Comparison of ENCODE assay signal across 12 cellular contexts in the genomic region with DNA sequence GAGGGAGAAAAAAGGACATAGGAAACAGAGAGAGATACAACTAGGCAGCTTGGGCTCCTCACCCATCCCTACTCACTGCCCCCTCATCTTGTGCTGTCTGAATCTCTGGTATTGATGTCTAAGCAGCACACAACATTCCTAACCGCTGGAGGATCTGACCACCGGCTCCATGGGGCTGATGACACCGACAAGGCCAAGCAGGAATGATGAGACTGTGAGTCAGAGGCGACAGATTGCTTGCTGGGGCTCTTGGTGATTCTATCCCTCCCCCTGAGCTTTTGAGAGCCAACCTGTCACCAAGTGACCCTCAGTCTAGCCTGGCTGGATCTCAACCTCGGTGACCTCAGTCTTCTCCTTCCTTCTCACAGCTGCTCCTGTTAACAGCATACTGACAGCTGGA. TPM values are rescaled to one million over a fixed set of nuclear protein-coding genes. Genes with fewer than 3 reads are reported as not detected.
DNase-seq lines count a peak whose midpoint lies in the region; ATAC-seq and TF ChIP-seq lines count a peak whose summit lies in the region.
"Had no signal": no experiment of that assay in that cellular context is flagged by ENCODE, and none has a peak within 500 bp of the region (broad histone marks: within the 10 kb centered on the region; RNA-seq: fewer than 3 reads in every experiment).

No MANE protein-coding gene starts in this region.

- WGBS in psoas muscle, 3 donors = 52 to 63% (median 57%) methylated on average over 5 of the region's 5 CpGs

- peaks cover 4% of the 10 kb centered on the region for H3K36me3 ChIP-seq in osteoblast (ENCODE audit: insufficient read depth, low read length)
- H3K36me3 ChIP-seq in psoas muscle (ENCODE audit: insufficient read depth in 1 of 2, low read depth in 1 of 2) = no peaks in the 10 kb centered on the region
- H3K36me3 ChIP-seq: sigmoid colon had no signal

- H2AFZ ChIP-seq in osteoblast (ENCODE audit: low read length) = no peak overlapping the region

- no peak for TF ChIP-seq CTCF in epithelial cell of esophagus (IDR thresholded peaks at IDR 0.05; ENCODE audit: insufficient read depth, low read depth, low read length, missing control alignments)
- TF ChIP-seq CTCF in osteoblast (IDR thresholded peaks at IDR 0.05; ENCODE audit: extremely low read depth, low read depth, low read length) = no peak
- no peak for TF ChIP-seq CTCF in psoas muscle (IDR thresholded peaks at IDR 0.05)

- peaks cover 15% of the 10 kb centered on the region for H3K79me2 ChIP-seq in osteoblast (ENCODE audit: insufficient read depth, low read length)

- no peaks in the 10 kb centered on the region for H3K27me3 ChIP-seq in osteoblast (ENCODE audit: insufficient read depth, low read length)
- H3K27me3 ChIP-seq in psoas muscle (ENCODE audit: insufficient read depth in 3 of 3, low read length in 2 of 3) = no peaks in the 10 kb centered on the region
- H3K27me3 ChIP-seq: sigmoid colon had no signal

- no peak overlapping the region for H3K4me2 ChIP-seq in osteoblast (ENCODE audit: insufficient read depth, low read length)

- H3K4me3 ChIP-seq in epithelial cell of esophagus (ENCODE audit: low read length) (no peak overlapping the region), osteoblast (ENCODE audit: insufficient read depth, low read length) (no peak overlapping the region), psoas muscle (no peak overlapping the region)
- H3K4me3 ChIP-seq: sigmoid colon had no signal

- DNase-seq in GM03348 (ENCODE audit: low spot score) (peak; percentile 85), RKO (ENCODE audit: low spot score) (peak; percentile 57), epithelial cell of esophagus (ENCODE audit: low read depth) (peak; percentile 71), osteoblast (ENCODE audit: insufficient read length, low spot score, missing footprints) (peak; percentile 85), iPS-NIHi11 (ENCODE audit: low spot score) (no peak), psoas muscle (no peak), HPDE6-E6E7 (ENCODE audit: extremely low spot score) (no peak)
- DNase-seq: activated CD8-positive, alpha-beta memory T cell treated with anti-CD3 and anti-CD28 coated beads for 24 hours; activated naive CD4-positive, alpha-beta T cell treated with anti-CD3 and anti-CD28 coated beads for 36 hours; naive thymus-derived CD4-positive, alpha-beta T cell; NCI-H2081; sigmoid colon had no signal

- H4K20me1 ChIP-seq in osteoblast (ENCODE audit: insufficient read depth, low read length) = no peaks in the 10 kb centered on the region

- intact Hi-C loops in psoas muscle (cut with DNase I) = no loop called here

- H3K9me3 ChIP-seq in osteoblast (ENCODE audit: low read depth, low read length) (no peaks in the 10 kb centered on the region), psoas muscle (no peaks in the 10 kb centered on the region)
- H3K9me3 ChIP-seq: sigmoid colon had no signal

- H3K4me1 ChIP-seq in osteoblast (ENCODE audit: insufficient read depth, low read length) (peaks cover 31% of the 10 kb centered on the region), psoas muscle (no peaks in the 10 kb centered on the region)

- ATAC-seq in psoas muscle = no peak
- ATAC-seq: naive thymus-derived CD4-positive, alpha-beta T cell had no signal

- peak overlapping the region; percentile 29 for H3K27ac ChIP-seq in osteoblast (ENCODE audit: low read depth, low read length)
- no peak overlapping the region for H3K27ac ChIP-seq in psoas muscle
- H3K27ac ChIP-seq: sigmoid colon had no signal

RNA-seq across cellular contexts. Expression of a gene that starts 13.8 kb away (rescaled TPM):
- 49.9 and 60.7 TPM in 2 replicates for total RNA-seq in osteoblast
- total RNA-seq in psoas muscle = 1 to 10 TPM in 1 of 4 donors, under 1 TPM in 3; 0.37 to 1.9 (median 0.72) TPM
- polyA plus RNA-seq in psoas muscle = under 1 TPM; 0.16 to 0.91 (median 0.72) TPM
- total RNA-seq: activated naive CD4-positive, alpha-beta T cell treated with anti-CD3 and anti-CD28 coated beads for 36 hours; naive thymus-derived CD4-positive, alpha-beta T cell had no signal
- polyA plus RNA-seq: naive thymus-derived CD4-positive, alpha-beta T cell had no signal

Comparison
In these comparisons a context has a peak if more than half of its experiments do, and no peak if none do; other contexts are left out.
1. DNase-seq: peak in GM03348 (single experiment), RKO (single experiment), epithelial cell of esophagus (single experiment) and osteoblast (single experiment); none in iPS-NIHi11 (single experiment), psoas muscle (0 of 2) and HPDE6-E6E7 (single experiment).
2. RNA of a gene that starts 13.8 kb away (total RNA-seq): 49.9 to 60.7 TPM in osteoblast; 0.37 to 1.9 TPM in psoas muscle; every median in the first group is over 10 times any median in the second.